ENCODE assay signal across 16 cellular contexts in genomic region chr10:125026974-125027735, GRCh38.
A peak's percentile ranks its signal among the peaks of the same experiment; 100 is the strongest.
DNase-seq lines count a peak whose midpoint lies in the region; ATAC-seq, FAIRE-seq and TF ChIP-seq lines count a peak whose summit lies in the region.
"Had no signal": no experiment of that assay in that cellular context is flagged by ENCODE, and none has a peak within 500 bp of the region (broad histone marks: within the 10 kb centered on the region; RNA-seq: fewer than 3 reads in every experiment).

No MANE protein-coding gene starts in this region.

- H3K9ac ChIP-seq in HUES6 (ENCODE audit: low read length) (no peak overlapping the region), kidney (ENCODE audit: low read length in 2 of 2) (no peak overlapping the region)

- ATAC-seq in gastrocnemius medialis (no peak), GM21529 (IDR thresholded peaks at IDR 0.05; ENCODE audit: unreplicated experiment) (no peak)

- peaks cover 86% of the 10 kb centered on the region for H3K36me3 ChIP-seq in HUES6 (ENCODE audit: control insufficient read depth, insufficient read depth, low read length)
- peaks cover 4 to 15% of the 10 kb centered on the region in 2 donors for H3K36me3 ChIP-seq in ascending aorta
- H3K36me3 ChIP-seq in kidney (ENCODE audit: control insufficient read depth in 1 of 2, insufficient read depth in 2 of 2, low read length in 2 of 2): peaks cover 0 to 4% of the 10 kb centered on the region in 2 donors
- no peaks in the 10 kb centered on the region for H3K36me3 ChIP-seq in gastrocnemius medialis

- intact Hi-C loops in ascending aorta (cut with DNase I): no loop called here
- intact Hi-C loops in kidney (cut with DNase I): no loop called here
- intact Hi-C loops in gastrocnemius medialis (cut with DNase I; ENCODE audit: low total_unique reads): no loop called here

- no peak overlapping the region for H3K4me3 ChIP-seq in HUES6 (ENCODE audit: low read depth, low read length)
- no peak overlapping the region for H3K4me3 ChIP-seq in ascending aorta
- H3K4me3 ChIP-seq in kidney (ENCODE audit: low read length in 2 of 2): no peak overlapping the region
- H3K4me3 ChIP-seq in gastrocnemius medialis: no peak overlapping the region

- in situ Hi-C loops in gastrocnemius medialis (cut with MboI; ENCODE audit: low sequenced_read_pairs in 4 of 4): loop anchor here in 1 of 4 donors (25.0 kb wide), 1 partner anchor 310 kb away; no protein-coding TSS in a partner anchor

- no peaks in the 10 kb centered on the region for H3K9me3 ChIP-seq in HUES6 (ENCODE audit: control insufficient read depth, insufficient read depth, low read depth, low read length)
- no peaks in the 10 kb centered on the region for H3K9me3 ChIP-seq in ascending aorta
- no peaks in the 10 kb centered on the region for H3K9me3 ChIP-seq in kidney (ENCODE audit: control insufficient read depth in 1 of 2, low read length in 2 of 2)
- no peaks in the 10 kb centered on the region for H3K9me3 ChIP-seq in gastrocnemius medialis
- H3K9me3 ChIP-seq: Caco-2 had no signal

- H3K27me3 ChIP-seq in HUES6 (ENCODE audit: control insufficient read depth, insufficient read depth, low read length) (no peaks in the 10 kb centered on the region), ascending aorta (no peaks in the 10 kb centered on the region), gastrocnemius medialis (no peaks in the 10 kb centered on the region)

- DNase-seq in ascending aorta (ENCODE audit: low spot score in 2 of 2) (no peak), kidney (peak; percentile 69), gastrocnemius medialis (no peak), activated T-cell treated with anti-CD3 and anti-CD28 coated beads for 4 hours (no peak)
- no peak for DNase-seq in stimulated activated CD4-positive, alpha-beta T cell treated with anti-CD3 and anti-CD28 coated beads, Interleukin-12 subunit alpha, Interleukin-12 subunit beta, amount 100 ng/mL, for 4 hours
- DNase-seq: Caco-2; CD4-positive, CD25-positive, alpha-beta regulatory T cell; DMS153; NCI-H187; NCI-H226; NCI-H526; SHP77 treated with DMSO at 0.1 percent for 48 hours had no signal

- no peak for TF ChIP-seq POLR2A in gastrocnemius medialis (IDR thresholded peaks at IDR 0.05)

- no peak for FAIRE-seq in kidney (lab: Jason Lieb, UNC)
- FAIRE-seq: H54, RCC 7860 had no signal

- H3K27ac ChIP-seq in HUES6 (ENCODE audit: low read depth, low read length) (0 out of 2 replicates have a peak overlapping the region, but pooled peaks have one; percentile 21), ascending aorta (peak overlapping the region; percentile 67 to 68), kidney (ENCODE audit: low read depth in 2 of 2, low read length in 2 of 2) (no peak overlapping the region), gastrocnemius medialis (peak overlapping the region; percentile 66 to 79 (median 72))

- TF ChIP-seq CTCF in ascending aorta (IDR thresholded peaks at IDR 0.05): no peak
- TF ChIP-seq CTCF in kidney (IDR thresholded peaks at IDR 0.05; ENCODE audit: borderline replicate concordance, extremely low read depth, insufficient read depth): no peak
- no peak for TF ChIP-seq CTCF in gastrocnemius medialis (IDR thresholded peaks at IDR 0.05 in 4 of 5, conservative IDR thresholded peaks at IDR 0.05 in 1 of 5)

- H3K4me1 ChIP-seq in HUES6 (ENCODE audit: control insufficient read depth, insufficient read depth, low read length): peaks cover 24% of the 10 kb centered on the region
- peaks cover 28 to 66% of the 10 kb centered on the region in 2 donors for H3K4me1 ChIP-seq in ascending aorta
- H3K4me1 ChIP-seq in kidney (ENCODE audit: control insufficient read depth in 1 of 2, insufficient read depth in 1 of 2, low read depth in 1 of 2, low read length in 2 of 2): peaks cover 12 to 27% of the 10 kb centered on the region in 2 donors
- peaks cover 65 to 77% of the 10 kb centered on the region in 2 donors for H3K4me1 ChIP-seq in gastrocnemius medialis

Comparison
In these comparisons a context has a peak if more than half of its experiments do, and no peak if none do; other contexts are left out.
1. H3K27ac ChIP-seq: peak in HUES6 (single experiment), ascending aorta (2 of 2) and gastrocnemius medialis (4 of 4); none in kidney (0 of 2).